In genomic region chr5:6749026-6749716, GRCh38 we compare ENCODE assay signal across 25 cellular contexts.
"Had no signal": no experiment of that assay in that cellular context is flagged by ENCODE, and none has a peak within 500 bp of the region (broad histone marks: within the 10 kb centered on the region; RNA-seq: fewer than 3 reads in every experiment).

No MANE protein-coding gene starts in this region.

- H3K4me1 ChIP-seq: prostate gland had no signal

- FAIRE-seq: endothelial cell of umbilical vein had no signal

- H2AFZ ChIP-seq: hepatocyte had no signal

- DNase-seq: activated CD4-positive, alpha-beta T cell treated with anti-CD3 and anti-CD28 coated beads for 4 hours; activated CD4-positive, alpha-beta T cell treated with anti-CD3 and anti-CD28 coated beads, Interleukin-2, amount 50 U/mL, for 48 hours; activated CD4-positive, CD25-positive, alpha-beta regulatory T cell; activated CD8-positive, alpha-beta memory T cell treated with anti-CD3 and anti-CD28 coated beads for 24 hours; activated naive CD4-positive, alpha-beta T cell treated with Interleukin-2 at 50 U/mL for 16 hours; activated naive CD8-positive, alpha-beta T cell treated with anti-CD3 and anti-CD28 coated beads, Interleukin-2, amount 50 U/mL, for 24 hours; amygdala; caudate nucleus; islet precursor cell; left cardiac atrium; left ventricle myocardium superior; naive B cell; retina; stimulated activated CD4-positive, alpha-beta T cell treated with anti-CD3 and anti-CD28 coated beads, Interleukin-15, amount 100 ng/mL, for 24 hours; stimulated activated naive CD4-positive, alpha-beta T cell treated with Interleukin-2 at 50 U/mL for 16 hours; T-cell; upper lobe of left lung had no signal

- H3K36me3 ChIP-seq: ovary had no signal

- H3K4me3 Mint-ChIP-seq: activated naive CD8-positive, alpha-beta T cell treated with anti-CD3 and anti-CD28 coated beads, Interleukin-2, amount 50 U/mL, for 24 hours; naive B cell; T-cell; T-helper 2 cell treated with Interferon-gamma antibody and Interleukin-4, amounts not matched to agents 5 μg/mL and 100 μg/mL, for 36 hours had no signal

- H3K4me3 ChIP-seq: gastroesophageal sphincter, hepatocyte, ovary, prostate gland, smooth muscle cell, thoracic aorta, upper lobe of left lung had no signal

- H3K27me3 Mint-ChIP-seq: activated naive CD8-positive, alpha-beta T cell treated with anti-CD3 and anti-CD28 coated beads, Interleukin-2, amount 50 U/mL, for 24 hours; naive B cell; T-cell had no signal

- H3K9me3 Mint-ChIP-seq: activated naive CD8-positive, alpha-beta T cell treated with anti-CD3 and anti-CD28 coated beads, Interleukin-2, amount 50 U/mL, for 24 hours; naive B cell; T-cell; T-helper 2 cell treated with Interferon-gamma antibody and Interleukin-4, amounts not matched to agents 5 μg/mL and 100 μg/mL, for 36 hours had no signal

- H3K9me3 ChIP-seq: gastroesophageal sphincter, ovary, prostate gland, thoracic aorta, upper lobe of left lung had no signal

- H3K27ac ChIP-seq: gastroesophageal sphincter, hepatocyte, ovary, prostate gland, thoracic aorta, upper lobe of left lung had no signal

- H3K4me2 ChIP-seq: hepatocyte, smooth muscle cell had no signal

- ATAC-seq: activated naive CD8-positive, alpha-beta T cell treated with anti-CD3 and anti-CD28 coated beads, Interleukin-2, amount 50 U/mL, for 24 hours; gastroesophageal sphincter; left cardiac atrium; left ventricle myocardium superior; T-cell had no signal

- H3K27ac Mint-ChIP-seq: activated naive CD8-positive, alpha-beta T cell treated with anti-CD3 and anti-CD28 coated beads, Interleukin-2, amount 50 U/mL, for 24 hours; T-cell; T-helper 2 cell treated with Interferon-gamma antibody and Interleukin-4, amounts not matched to agents 5 μg/mL and 100 μg/mL, for 36 hours had no signal

- H3K27me3 ChIP-seq: gastroesophageal sphincter, hepatocyte, ovary, upper lobe of left lung had no signal
